Comparison of ENCODE assay signal across 21 cellular contexts in genomic region chr2:201401815-201402214, GRCh38. TPM values are rescaled to one million over a fixed set of nuclear protein-coding genes. Genes with fewer than 3 reads are reported as not detected.
DNase-seq lines count a peak whose midpoint lies in the region; ATAC-seq and TF ChIP-seq lines count a peak whose summit lies in the region.
"Had no signal": no experiment of that assay in that cellular context is flagged by ENCODE, and none has a peak within 500 bp of the region (broad histone marks: within the 10 kb centered on the region; RNA-seq: fewer than 3 reads in every experiment).

No MANE protein-coding gene starts in this region.

- TF ChIP-seq CTCF in heart left ventricle (IDR thresholded peaks at IDR 0.05) (no peak), HEK293 (tag by site-specific recombination; IDR thresholded peaks at IDR 0.05) (no peak), psoas muscle (IDR thresholded peaks at IDR 0.05) (no peak), prostate gland (IDR thresholded peaks at IDR 0.05) (no peak)

- peaks cover 0 to 65% (median 42%) of the 10 kb centered on the region in 12 donors for H3K4me1 ChIP-seq in heart left ventricle
- H3K4me1 ChIP-seq in HEK293 (ENCODE audit: control insufficient read depth, insufficient read depth, low read length), result peaks cover 44% of the 10 kb centered on the region
- peaks cover 49% of the 10 kb centered on the region for H3K4me1 ChIP-seq in psoas muscle
- no peaks in the 10 kb centered on the region for H3K4me1 ChIP-seq in prostate gland (replicated peaks)

- ATAC-seq in heart left ventricle, result no peak
- no peak for ATAC-seq in Right ventricle myocardium superior (ENCODE audit: poor library complexity)
- peak in 1 of 4 donors; percentile 45 for ATAC-seq in psoas muscle
- ATAC-seq: GM12878, HepG2, K562, Right ventricle myocardium inferior had no signal

- TF ChIP-seq POLR2A in heart left ventricle (IDR thresholded peaks at IDR 0.05) (no peak), prostate gland (IDR thresholded peaks at IDR 0.05) (no peak)

- no peak overlapping the region for H3K9ac ChIP-seq in SK-N-MC (ENCODE audit: insufficient read length)

- intact Hi-C loops in heart left ventricle (cut with DNase I), result loop anchor here in 5 of 10 donors (2.0 to 10.0 kb wide), 5 partner anchors 49 to 223 kb away; partner anchors contain the start of genes STRADB (in 4 of the 5) and TRAK2 (in 4 of the 5)
- intact Hi-C loops in Right ventricle myocardium superior (cut with DNase I), result loop anchor here (5.0 kb wide), 1 partner anchor 50 kb away; the partner anchor contains the start of genes STRADB and TRAK2
- intact Hi-C loops in psoas muscle (cut with DNase I), result no loop called here
- intact Hi-C loops in prostate gland (cut with DNase I), result no loop called here

- no peaks in the 10 kb centered on the region for H3K9me3 ChIP-seq in heart left ventricle
- H3K9me3 ChIP-seq in HEK293 (ENCODE audit: control insufficient read depth, insufficient read depth, low read depth, low read length), result no peaks in the 10 kb centered on the region
- no peaks in the 10 kb centered on the region for H3K9me3 ChIP-seq in SK-N-MC (ENCODE audit: low read depth, low read length)
- no peaks in the 10 kb centered on the region for H3K9me3 ChIP-seq in psoas muscle
- H3K9me3 ChIP-seq in prostate gland, result no peaks in the 10 kb centered on the region
- H3K9me3 ChIP-seq: BE2C had no signal

- peak overlapping the region in 7 of 12 donors; percentile 10 to 80 (median 71) for H3K27ac ChIP-seq in heart left ventricle
- no peak overlapping the region for H3K27ac ChIP-seq in HEK293 (ENCODE audit: extremely low read depth, low read depth, low read length)
- 0 out of 2 replicates have a peak overlapping the region, but pooled peaks have one; percentile 26 for H3K27ac ChIP-seq in SK-N-MC
- H3K27ac ChIP-seq in psoas muscle, result peak overlapping the region; percentile 4
- no peak overlapping the region for H3K27ac ChIP-seq in prostate gland
- H3K27ac ChIP-seq: HL-60 had no signal

- CTCF ChIA-PET in HEK293 (lab: Yijun Ruan, JAX), result interaction anchor here (0.6 kb wide), 1 partner anchor 170 kb away, joined by 3 read pairs; no protein-coding TSS in a partner anchor

- POLR2A ChIA-PET in HEK293 (lab: Yijun Ruan, JAX), result interaction anchor here (0.6 kb wide), 1 partner anchor 193 kb away, joined by 3 read pairs; no protein-coding TSS in a partner anchor

- WGBS in heart left ventricle, 4 donors, result 51 to 62% (median 60%) methylated on average over 3 of the region's 3 CpGs
- WGBS in psoas muscle, 3 donors, result 37 to 47% (median 42%) methylated on average over 3 of the region's 3 CpGs
- 55% methylated on average over 3 of the region's 3 CpGs for WGBS in prostate gland

- peaks cover 0 to 43% (median 31%) of the 10 kb centered on the region in 9 donors for H3K36me3 ChIP-seq in heart left ventricle
- H3K36me3 ChIP-seq in HEK293 (ENCODE audit: control insufficient read depth in 2 of 2, insufficient read depth in 1 of 2, low read length in 2 of 2), result peaks cover 0 to 10% of the 10 kb centered on the region in 2 experiments; a peak in 1 of 3 replicates
- peaks cover 31% of the 10 kb centered on the region for H3K36me3 ChIP-seq in SK-N-MC (ENCODE audit: insufficient read depth, low read length)
- H3K36me3 ChIP-seq in psoas muscle (ENCODE audit: insufficient read depth in 1 of 2, low read depth in 1 of 2), result peaks cover 0 to 25% of the 10 kb centered on the region in 2 donors
- H3K36me3 ChIP-seq in H7 (replicated peaks; ENCODE audit: control insufficient read depth, insufficient read depth, low read length), result no peaks in the 10 kb centered on the region
- H3K36me3 ChIP-seq in prostate gland, result no peaks in the 10 kb centered on the region

- DNase-seq in heart left ventricle (no peak), Right ventricle myocardium superior (no peak), SK-N-MC (ENCODE audit: low read depth, low spot score) (no peak), psoas muscle (no peak), H7 (no peak), prostate gland (ENCODE audit: low spot score) (no peak)
- DNase-seq: BE2C, DND-41, H9, MM.1S, NCI-H1048, NCI-H1417 treated with DMSO at 0.1 percent for 48 hours, NCI-H187 treated with DMSO at 0.1 percent for 48 hours, NCI-H510A, SW 1271 had no signal

- H3K4me3 ChIP-seq in heart left ventricle, result peak overlapping the region in 2 of 12 donors; percentile 2 to 3
- H3K4me3 ChIP-seq in HEK293 (ENCODE audit: low read depth, low read length), result no peak overlapping the region
- H3K4me3 ChIP-seq in SK-N-MC, result 0 out of 2 replicates have a peak overlapping the region, but pooled peaks have one; percentile 7
- H3K4me3 ChIP-seq in psoas muscle, result peak overlapping the region; percentile 5
- H3K4me3 ChIP-seq in H7 (ENCODE audit: insufficient read depth, low read depth, low read length), result no peak overlapping the region
- H3K4me3 ChIP-seq in prostate gland, result no peak overlapping the region
- H3K4me3 ChIP-seq: GM12878, K562 had no signal

- H3K27me3 ChIP-seq in heart left ventricle (no peaks in the 10 kb centered on the region), psoas muscle (ENCODE audit: insufficient read depth in 3 of 3, low read length in 2 of 3) (no peaks in the 10 kb centered on the region), H7 (ENCODE audit: control insufficient read depth, insufficient read depth, low read length) (no peaks in the 10 kb centered on the region), prostate gland (replicated peaks; ENCODE audit: insufficient read depth) (no peaks in the 10 kb centered on the region)
- H3K27me3 ChIP-seq: BE2C had no signal

TF ChIP-seq in HEK293, 187 proteins besides CTCF, POLR2A, EP300 and RAD21 (continues in another document):
- TF ChIP-seq ZNF366 (tag by site-specific recombination; conservative IDR thresholded peaks at IDR 0.05) (peak; percentile 67), ZNF138 (tag by site-specific recombination; IDR thresholded peaks at IDR 0.05; ENCODE audit: borderline replicate concordance) (no peak), ZNF843 (tag by site-specific recombination; IDR thresholded peaks at IDR 0.05) (peak; percentile 91), ZNF223 (tag by site-specific recombination; IDR thresholded peaks at IDR 0.05) (no peak), KLF10 (tag by site-specific recombination; IDR thresholded peaks at IDR 0.05) (0 out of 2 replicates have a peak, but pooled peaks have one; percentile 53), ZNF549 (tag by site-specific recombination; IDR thresholded peaks at IDR 0.05) (no peak), HIC1 (tag by site-specific recombination; IDR thresholded peaks at IDR 0.05) (peak; percentile 21; the same call in 1 of the 2 replicates), ZBTB1 (tag by site-specific recombination; IDR thresholded peaks at IDR 0.05) (0 out of 2 replicates have a peak, but pooled peaks have one; percentile 27), ZBTB44 (tag by site-specific recombination; IDR thresholded peaks at IDR 0.05) (no peak), ZEB2 (tag by site-specific recombination; IDR thresholded peaks at IDR 0.05) (0 out of 2 replicates have a peak, but pooled peaks have one; percentile 16), GLI2 (tag by site-specific recombination; IDR thresholded peaks at IDR 0.05; ENCODE audit: borderline replicate concordance, low read depth) (0 out of 2 replicates have a peak, but pooled peaks have one; percentile 12)

RNA-seq across cellular contexts. Expression of gene FLACC1, which starts 44.7 kb away (rescaled TPM):
- 1 to 10 TPM; 3.9 to 8.1 (median 7.2) TPM for total RNA-seq in heart left ventricle
- 1 to 10 TPM; 1.1 to 3.7 TPM for polyA plus RNA-seq in heart left ventricle
- total RNA-seq in Right ventricle myocardium superior, result 8.3 TPM
- 1 to 10 TPM; 1.7 to 4.3 (median 1.8) TPM for total RNA-seq in psoas muscle
- polyA plus RNA-seq in psoas muscle, result 1 to 10 TPM in 1 of 3 donors, under 1 TPM in 2; 0.55 to 3.8 (median 0.82) TPM
- not detected in 2 replicates for total RNA-seq in H7 (2014; rRNA removed; shearing (Covaris generic))
- total RNA-seq in prostate gland, result under 1 TPM; 0.27 to 0.97 TPM

RNA-seq across cellular contexts. Expression of gene TRAK2, which starts 49.4 kb away (rescaled TPM):
- total RNA-seq in heart left ventricle (100 to 1,000 TPM; 110 to 201 (median 146) TPM), Right ventricle myocardium superior (163 TPM), psoas muscle (10 to 100 TPM; 17.6 to 53.0 (median 36.5) TPM), prostate gland (10 to 100 TPM; 16.9 to 18.9 TPM)
- polyA plus RNA-seq in heart left ventricle (10 to 100 TPM; 41.2 to 41.9 TPM), psoas muscle (10 to 100 TPM in 2 of 3 donors, 1 to 10 TPM in 1; 9.8 to 23.4 (median 21.1) TPM)
- total RNA-seq in H7 (2014; rRNA removed; shearing (Covaris generic)), result 9.0 and 11.4 TPM in 2 replicates

RNA-seq across cellular contexts. Expression of gene STRADB, which starts 49.7 kb away (rescaled TPM):
- total RNA-seq in heart left ventricle, result 100 to 1,000 TPM in 1 of 9 donors, 10 to 100 TPM in 8; 45.0 to 105 (median 57.9) TPM
- 10 to 100 TPM; 28.6 to 59.9 TPM for polyA plus RNA-seq in heart left ventricle
- total RNA-seq in Right ventricle myocardium superior, result 84.3 TPM
- 10 to 100 TPM; 55.9 to 87.3 (median 81.2) TPM for total RNA-seq in psoas muscle
- 100 to 1,000 TPM in 1 of 3 donors, 10 to 100 TPM in 2; 48.5 to 175 (median 69.9) TPM for polyA plus RNA-seq in psoas muscle
- 45.9 and 49.1 TPM in 2 replicates for total RNA-seq in H7 (2014; rRNA removed; shearing (Covaris generic))
- 10 to 100 TPM; 20.4 to 29.8 TPM for total RNA-seq in prostate gland

Comparison
In these comparisons a context has a peak if more than half of its experiments do, and no peak if none do; other contexts are left out.
1. H3K27ac ChIP-seq: peak in heart left ventricle (7 of 12), SK-N-MC (single experiment) and psoas muscle (single experiment); none in HEK293 (single experiment) and prostate gland (0 of 2).
2. H3K4me3 ChIP-seq: peak in SK-N-MC (single experiment) and psoas muscle (single experiment); none in HEK293 (single experiment), H7 (single experiment) and prostate gland (0 of 2).